In genomic region chr2:71263386-71263785, GRCh38 we compare ENCODE assay signal across 8 cellular contexts.
"Had no signal": no experiment of that assay in that cellular context is flagged by ENCODE, and none has a peak within 500 bp of the region (broad histone marks: within the 10 kb centered on the region; RNA-seq: fewer than 3 reads in every experiment).

No MANE protein-coding gene starts in this region.

- H3K4me2 ChIP-seq: GM23338 had no signal

- FAIRE-seq: H1, H54 had no signal

- H2AFZ ChIP-seq: GM23338 had no signal

- H3K27ac ChIP-seq: HL-60 had no signal

- ATAC-seq: GM23338 had no signal

- H3K4me3 ChIP-seq: GM23338 had no signal

- DNase-seq: H9, HCEC 1CT, IMR-90, KBM-7 had no signal
